Comparison of ENCODE assay signal across 19 cellular contexts in the genomic region with DNA sequence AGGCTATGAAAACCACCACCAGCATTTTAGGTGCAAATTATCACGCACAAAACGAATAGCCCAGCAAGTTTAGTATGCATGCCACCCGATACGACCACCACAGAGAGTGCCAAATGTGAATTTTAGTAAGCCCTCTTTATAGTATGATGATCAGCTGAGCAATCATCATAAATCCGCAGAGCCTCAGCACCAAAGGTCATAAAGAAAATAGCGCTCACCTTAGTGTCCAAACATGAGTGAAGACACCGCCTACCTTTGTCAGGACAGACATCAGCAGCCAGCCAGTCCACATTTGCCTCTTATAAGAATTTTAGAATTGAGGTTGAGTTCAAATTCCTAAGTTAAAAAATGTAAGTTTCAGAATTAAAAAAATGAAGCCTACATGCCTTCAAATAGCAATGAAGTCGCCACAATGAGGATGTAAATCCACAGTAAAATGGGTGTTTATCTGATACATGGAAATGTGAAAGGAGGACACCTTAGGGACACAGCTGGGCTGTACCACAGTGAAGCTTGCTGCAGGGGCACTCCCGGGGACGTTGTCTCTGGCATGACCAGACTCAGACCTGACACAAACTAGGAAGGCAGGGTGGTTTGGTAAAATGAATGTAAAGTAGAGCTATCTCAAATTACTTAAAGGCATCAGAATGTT.
A peak's percentile ranks its signal among the peaks of the same experiment; 100 is the strongest.
DNase-seq lines count a peak whose midpoint lies in the region; ATAC-seq, FAIRE-seq and TF ChIP-seq lines count a peak whose summit lies in the region.
"Had no signal": no experiment of that assay in that cellular context is flagged by ENCODE, and none has a peak within 500 bp of the region (broad histone marks: within the 10 kb centered on the region; RNA-seq: fewer than 3 reads in every experiment).

No MANE protein-coding gene starts in this region.

- WGBS in small intestine, 3 donors, result 23 to 76% (median 52%) methylated on average over 10 of the region's 10 CpGs

- H3K4me3 ChIP-seq in Peyer's patch, result peak overlapping the region in 2 of 4 donors; percentile 2 to 27
- no peak overlapping the region for H3K4me3 ChIP-seq in kidney (ENCODE audit: low read length in 2 of 2)
- no peak overlapping the region for H3K4me3 ChIP-seq in small intestine (ENCODE audit: low read depth in 1 of 2, low read length in 2 of 2)
- H3K4me3 ChIP-seq: A549, vagina had no signal

- no peaks in the 10 kb centered on the region for H3K9me3 Mint-ChIP-seq in T-helper 2 cell treated with Interferon-gamma antibody and Interleukin-4, amounts not matched to agents 5 μg/mL and 100 μg/mL, for 36 hours
- H3K9me3 Mint-ChIP-seq: CD8-positive, alpha-beta T cell had no signal

- H3K36me3 Mint-ChIP-seq in T-helper 2 cell treated with Interferon-gamma antibody and Interleukin-4, amounts not matched to agents 5 μg/mL and 100 μg/mL, for 36 hours (ENCODE audit: low read depth), result peaks cover 26% of the 10 kb centered on the region

- H3K9me3 ChIP-seq in Peyer's patch (no peaks in the 10 kb centered on the region), kidney (ENCODE audit: control insufficient read depth in 1 of 2, low read length in 2 of 2) (no peaks in the 10 kb centered on the region), small intestine (ENCODE audit: control insufficient read depth, low read depth) (no peaks in the 10 kb centered on the region)
- H3K9me3 ChIP-seq: A549, vagina had no signal

- no peaks in the 10 kb centered on the region for H3K27me3 Mint-ChIP-seq in T-helper 2 cell treated with Interferon-gamma antibody and Interleukin-4, amounts not matched to agents 5 μg/mL and 100 μg/mL, for 36 hours (ENCODE audit: low read depth)

- intact Hi-C loops in kidney (cut with DNase I), result no loop called here

- FAIRE-seq in kidney (lab: Jason Lieb, UNC) (no peak), small intestine (lab: Jason Lieb, UNC) (no peak)
- FAIRE-seq: A549, colon had no signal

- peak overlapping the region in 1 of 2 donors; percentile 32 for H3K9ac ChIP-seq in kidney (ENCODE audit: low read length in 2 of 2)
- H3K9ac ChIP-seq: KMS-11 had no signal

- H3K36me3 ChIP-seq in Peyer's patch, result no peaks in the 10 kb centered on the region
- no peaks in the 10 kb centered on the region for H3K36me3 ChIP-seq in kidney (ENCODE audit: control insufficient read depth in 1 of 2, insufficient read depth in 2 of 2, low read length in 2 of 2)
- H3K36me3 ChIP-seq in small intestine (ENCODE audit: control insufficient read depth in 2 of 2, insufficient read depth in 2 of 2, low read length in 2 of 2), result no peaks in the 10 kb centered on the region
- H3K36me3 ChIP-seq: vagina had no signal

- DNase-seq in T-helper 2 cell treated with Interferon-gamma antibody and Interleukin-4, amounts not matched to agents 5 μg/mL and 100 μg/mL, for 36 hours (ENCODE audit: low spot score), result no peak
- DNase-seq in T-helper 2 cell, result no peak
- DNase-seq in Peyer's patch, result no peak
- no peak for DNase-seq in kidney
- peak; percentile 52 for DNase-seq in small intestine
- no peak for DNase-seq in T-helper 9 cell
- no peak for DNase-seq in RPMI8226
- DNase-seq: GDM1; NCI-H1930; NCI-H774; right cardiac atrium; stimulated activated CD4-positive, alpha-beta T cell treated with anti-CD3 and anti-CD28 coated beads, Interleukin-2, amount 100 ng/mL, for 48 hours had no signal

- ATAC-seq in HG03025 (IDR thresholded peaks at IDR 0.05; ENCODE audit: low FRiP score, unreplicated experiment), result no peak
- ATAC-seq: right cardiac atrium, Right ventricle myocardium inferior had no signal

- H3K4me3 Mint-ChIP-seq in T-helper 2 cell treated with Interferon-gamma antibody and Interleukin-4, amounts not matched to agents 5 μg/mL and 100 μg/mL, for 36 hours, result peak overlapping the region; percentile 73

- H3K27ac ChIP-seq in Peyer's patch (peak overlapping the region; percentile 38 to 80 (median 58)), kidney (ENCODE audit: low read depth in 2 of 2, low read length in 2 of 2) (peak overlapping the region; percentile 33 to 44), small intestine (ENCODE audit: low read depth in 1 of 2, low read length in 1 of 2) (peak overlapping the region in 1 of 2 donors; percentile 62)
- H3K27ac ChIP-seq: KMS-11, vagina had no signal

- peaks cover 0 to 33% (median 7%) of the 10 kb centered on the region in 4 donors for H3K4me1 ChIP-seq in Peyer's patch
- H3K4me1 ChIP-seq in kidney (ENCODE audit: control insufficient read depth in 1 of 2, insufficient read depth in 1 of 2, low read depth in 1 of 2, low read length in 2 of 2), result peaks cover 18 to 40% of the 10 kb centered on the region in 2 donors
- H3K4me1 ChIP-seq in small intestine (ENCODE audit: control insufficient read depth in 2 of 2, insufficient read depth in 1 of 2, low read depth in 1 of 2, low read length in 1 of 2), result peaks cover 9 to 13% of the 10 kb centered on the region in 2 donors

- TF ChIP-seq CTCF in Peyer's patch (IDR thresholded peaks at IDR 0.05) (no peak), kidney (IDR thresholded peaks at IDR 0.05; ENCODE audit: borderline replicate concordance, extremely low read depth, insufficient read depth) (no peak)

- no peak for TF ChIP-seq POLR2A in Peyer's patch (IDR thresholded peaks at IDR 0.05)

- H3K27me3 ChIP-seq in Peyer's patch (no peaks in the 10 kb centered on the region), small intestine (ENCODE audit: control insufficient read depth in 2 of 2, insufficient read depth in 2 of 2, low read length in 2 of 2) (no peaks in the 10 kb centered on the region)
- H3K27me3 ChIP-seq: vagina had no signal

- peaks cover 34% of the 10 kb centered on the region for H3K4me1 Mint-ChIP-seq in T-helper 2 cell treated with Interferon-gamma antibody and Interleukin-4, amounts not matched to agents 5 μg/mL and 100 μg/mL, for 36 hours (ENCODE audit: low read depth)

- peak overlapping the region; percentile 90 for H3K27ac Mint-ChIP-seq in T-helper 2 cell treated with Interferon-gamma antibody and Interleukin-4, amounts not matched to agents 5 μg/mL and 100 μg/mL, for 36 hours
